Comparison of ENCODE assay signal across 1 cellular context in the genomic region with DNA sequence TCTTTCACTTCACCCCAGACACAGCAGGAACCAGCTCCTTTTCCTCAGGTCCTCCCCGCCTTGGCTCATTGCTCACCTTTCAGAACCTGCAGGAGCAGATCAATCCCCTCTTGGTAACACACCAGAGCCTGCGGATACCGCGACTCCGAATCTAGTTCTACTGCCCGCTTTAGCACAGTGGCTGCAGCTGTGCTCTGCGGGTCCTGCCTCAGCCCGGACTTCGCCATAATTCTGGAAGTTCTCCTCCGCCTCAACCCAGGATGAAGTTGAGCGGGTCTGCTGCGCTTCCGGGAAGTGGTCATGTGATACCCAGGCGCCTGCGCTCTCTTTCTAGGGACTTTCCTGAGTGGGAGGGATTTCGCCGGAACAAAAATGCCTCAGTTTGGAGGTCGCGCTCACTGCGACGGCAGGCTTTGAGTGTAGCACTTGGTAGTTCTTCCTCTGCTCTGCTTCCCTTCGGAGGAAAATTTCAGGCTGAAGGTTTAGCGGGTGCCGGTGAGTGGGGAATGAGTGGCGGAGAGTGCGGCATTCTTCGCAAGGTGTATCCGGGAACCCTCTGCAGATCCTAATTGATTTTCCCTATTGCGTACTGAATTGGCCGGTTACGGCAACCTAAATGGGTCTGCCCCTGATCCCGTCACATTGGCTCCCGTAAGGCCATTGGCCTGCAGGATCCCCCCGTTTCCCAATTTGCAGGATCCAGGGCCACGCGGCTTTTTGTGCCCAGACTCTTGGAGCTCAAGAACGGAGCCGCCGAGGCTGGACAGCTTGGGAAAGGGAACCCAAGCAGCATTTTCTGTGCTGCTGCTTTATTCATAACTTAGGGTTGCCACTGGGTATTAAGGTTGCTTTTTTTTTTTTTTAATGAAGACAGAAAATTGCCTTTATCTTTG.
A peak's percentile ranks its signal among the peaks of the same experiment; 100 is the strongest.
TF ChIP-seq lines count a peak whose summit lies in the region.

A gene (minus strand): TSS at position 304 of the 893 bp plus-strand sequence. CDS start 77 bp downstream, at position 227.
A gene (plus strand): TSS at position 430 of the 893 bp plus-strand sequence. CDS start 5,020 bp downstream, outside the sequence.

TF ChIP-seq in HepG2, 621 proteins besides CTCF, POLR2A, EP300 and RAD21 (continued from another document and continues in another):
- no peak for TF ChIP-seq HNRNPH1 (optimal IDR thresholded peaks at IDR 0.05; ENCODE audit: low read depth, low read length)
- TF ChIP-seq MIXL1 (CRISPR knock-in tag; IDR thresholded peaks at IDR 0.05), result peak; percentile 94
- TF ChIP-seq TCF7 (IDR thresholded peaks at IDR 0.05; ENCODE audit: low read depth), result no peak; the same call in 1 of the 2 replicates
- no peak for TF ChIP-seq ZNF720 (CRISPR knock-in tag; IDR thresholded peaks at IDR 0.05)
- no peak for TF ChIP-seq CENPT (CRISPR knock-in tag; IDR thresholded peaks at IDR 0.05; ENCODE audit: low read depth)
- TF ChIP-seq ZNF484 (CRISPR knock-in tag; IDR thresholded peaks at IDR 0.05; ENCODE audit: borderline replicate concordance, low read depth), result peak; percentile 80; the same call in 1 of the 2 replicates
- TF ChIP-seq, protein P1, sequence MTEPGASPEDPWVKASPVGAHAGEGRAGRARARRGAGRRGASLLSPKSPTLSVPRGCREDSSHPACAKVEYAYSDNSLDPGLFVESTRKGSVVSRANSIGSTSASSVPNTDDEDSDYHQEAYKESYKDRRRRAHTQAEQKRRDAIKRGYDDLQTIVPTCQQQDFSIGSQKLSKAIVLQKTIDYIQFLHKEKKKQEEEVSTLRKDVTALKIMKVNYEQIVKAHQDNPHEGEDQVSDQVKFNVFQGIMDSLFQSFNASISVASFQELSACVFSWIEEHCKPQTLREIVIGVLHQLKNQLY (CRISPR knock-in tag; IDR thresholded peaks at IDR 0.05), result peak; percentile 55; the same call in 1 of the 2 replicates
- TF ChIP-seq, protein P2, sequence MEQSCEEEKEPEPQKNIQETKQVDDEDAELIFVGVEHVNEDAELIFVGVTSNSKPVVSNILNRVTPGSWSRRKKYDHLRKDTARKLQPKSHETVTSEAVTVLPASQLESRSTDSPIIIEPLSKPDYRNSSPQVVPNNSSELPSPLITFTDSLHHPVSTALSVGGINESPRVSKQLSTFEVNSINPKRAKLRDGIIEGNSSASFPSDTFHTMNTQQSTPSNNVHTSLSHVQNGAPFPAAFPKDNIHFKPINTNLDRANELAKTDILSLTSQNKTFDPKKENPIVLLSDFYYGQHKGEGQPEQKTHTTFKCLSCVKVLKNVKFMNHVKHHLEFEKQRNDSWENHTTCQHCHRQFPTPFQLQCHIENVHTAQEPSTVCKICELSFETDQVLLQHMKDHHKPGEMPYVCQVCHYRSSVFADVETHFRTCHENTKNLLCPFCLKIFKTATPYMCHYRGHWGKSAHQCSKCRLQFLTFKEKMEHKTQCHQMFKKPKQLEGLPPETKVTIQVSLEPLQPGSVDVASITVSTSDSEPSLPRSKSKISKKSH (CRISPR knock-in tag; IDR thresholded peaks at IDR 0.05; ENCODE audit: borderline replicate concordance), result peak; percentile 79; the same call in 1 of the 2 replicates
- peak; percentile 99 for TF ChIP-seq ZNF619 (CRISPR knock-in tag; IDR thresholded peaks at IDR 0.05)
- TF ChIP-seq ZNF3 (CRISPR knock-in tag; IDR thresholded peaks at IDR 0.05), result no peak
- peak; percentile 87; the same call in 1 of the 2 replicates for TF ChIP-seq DMAP1 (CRISPR knock-in tag; IDR thresholded peaks at IDR 0.05)
- TF ChIP-seq MXD4 (CRISPR knock-in tag; IDR thresholded peaks at IDR 0.05), result peak; percentile 94
- TF ChIP-seq SNRNP70 (IDR thresholded peaks at IDR 0.05; ENCODE audit: low read depth, low read length), result no peak
- peak; percentile 95 for TF ChIP-seq ZNF792 (CRISPR knock-in tag; IDR thresholded peaks at IDR 0.05)
- peak; percentile 96 for TF ChIP-seq RFXAP (CRISPR knock-in tag; IDR thresholded peaks at IDR 0.05; ENCODE audit: borderline replicate concordance)
- no peak for TF ChIP-seq ZNF10 (CRISPR knock-in tag; IDR thresholded peaks at IDR 0.05; ENCODE audit: borderline replicate concordance, low read depth)
- TF ChIP-seq, protein P3, sequence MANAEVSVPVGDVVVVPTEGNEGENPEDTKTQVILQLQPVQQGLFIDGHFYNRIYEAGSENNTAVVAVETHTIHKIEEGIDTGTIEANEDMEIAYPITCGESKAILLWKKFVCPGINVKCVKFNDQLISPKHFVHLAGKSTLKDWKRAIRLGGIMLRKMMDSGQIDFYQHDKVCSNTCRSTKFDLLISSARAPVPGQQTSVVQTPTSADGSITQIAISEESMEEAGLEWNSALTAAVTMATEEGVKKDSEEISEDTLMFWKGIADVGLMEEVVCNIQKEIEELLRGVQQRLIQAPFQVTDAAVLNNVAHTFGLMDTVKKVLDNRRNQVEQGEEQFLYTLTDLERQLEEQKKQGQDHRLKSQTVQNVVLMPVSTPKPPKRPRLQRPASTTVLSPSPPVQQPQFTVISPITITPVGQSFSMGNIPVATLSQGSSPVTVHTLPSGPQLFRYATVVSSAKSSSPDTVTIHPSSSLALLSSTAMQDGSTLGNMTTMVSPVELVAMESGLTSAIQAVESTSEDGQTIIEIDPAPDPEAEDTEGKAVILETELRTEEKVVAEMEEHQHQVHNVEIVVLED (CRISPR knock-in tag; IDR thresholded peaks at IDR 0.05; ENCODE audit: borderline replicate concordance), result peak; percentile 93
- 0 out of 2 replicates have a peak, but pooled peaks have one; percentile 71 for TF ChIP-seq ZNF713 (CRISPR knock-in tag; IDR thresholded peaks at IDR 0.05)
- TF ChIP-seq, protein P4, sequence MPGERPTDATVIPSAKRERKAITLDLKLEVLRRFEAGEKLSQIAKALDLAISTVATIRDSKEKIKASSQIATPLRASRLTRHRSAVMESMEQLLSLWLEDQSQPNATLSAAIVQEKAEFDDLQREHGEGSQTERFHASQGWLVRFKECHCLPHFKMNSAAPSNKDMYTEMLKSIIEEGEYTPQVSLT (CRISPR knock-in tag; IDR thresholded peaks at IDR 0.05; ENCODE audit: borderline replicate concordance, low read depth), result no peak
- TF ChIP-seq ZNF235 (CRISPR knock-in tag; IDR thresholded peaks at IDR 0.05; ENCODE audit: borderline replicate concordance), result no peak
- TF ChIP-seq ZBTB7A (CRISPR knock-in tag; IDR thresholded peaks at IDR 0.05), result peak; percentile 90
- peak; percentile 99 for TF ChIP-seq ZNF274 (CRISPR knock-in tag; IDR thresholded peaks at IDR 0.05)
- TF ChIP-seq, protein P5, sequence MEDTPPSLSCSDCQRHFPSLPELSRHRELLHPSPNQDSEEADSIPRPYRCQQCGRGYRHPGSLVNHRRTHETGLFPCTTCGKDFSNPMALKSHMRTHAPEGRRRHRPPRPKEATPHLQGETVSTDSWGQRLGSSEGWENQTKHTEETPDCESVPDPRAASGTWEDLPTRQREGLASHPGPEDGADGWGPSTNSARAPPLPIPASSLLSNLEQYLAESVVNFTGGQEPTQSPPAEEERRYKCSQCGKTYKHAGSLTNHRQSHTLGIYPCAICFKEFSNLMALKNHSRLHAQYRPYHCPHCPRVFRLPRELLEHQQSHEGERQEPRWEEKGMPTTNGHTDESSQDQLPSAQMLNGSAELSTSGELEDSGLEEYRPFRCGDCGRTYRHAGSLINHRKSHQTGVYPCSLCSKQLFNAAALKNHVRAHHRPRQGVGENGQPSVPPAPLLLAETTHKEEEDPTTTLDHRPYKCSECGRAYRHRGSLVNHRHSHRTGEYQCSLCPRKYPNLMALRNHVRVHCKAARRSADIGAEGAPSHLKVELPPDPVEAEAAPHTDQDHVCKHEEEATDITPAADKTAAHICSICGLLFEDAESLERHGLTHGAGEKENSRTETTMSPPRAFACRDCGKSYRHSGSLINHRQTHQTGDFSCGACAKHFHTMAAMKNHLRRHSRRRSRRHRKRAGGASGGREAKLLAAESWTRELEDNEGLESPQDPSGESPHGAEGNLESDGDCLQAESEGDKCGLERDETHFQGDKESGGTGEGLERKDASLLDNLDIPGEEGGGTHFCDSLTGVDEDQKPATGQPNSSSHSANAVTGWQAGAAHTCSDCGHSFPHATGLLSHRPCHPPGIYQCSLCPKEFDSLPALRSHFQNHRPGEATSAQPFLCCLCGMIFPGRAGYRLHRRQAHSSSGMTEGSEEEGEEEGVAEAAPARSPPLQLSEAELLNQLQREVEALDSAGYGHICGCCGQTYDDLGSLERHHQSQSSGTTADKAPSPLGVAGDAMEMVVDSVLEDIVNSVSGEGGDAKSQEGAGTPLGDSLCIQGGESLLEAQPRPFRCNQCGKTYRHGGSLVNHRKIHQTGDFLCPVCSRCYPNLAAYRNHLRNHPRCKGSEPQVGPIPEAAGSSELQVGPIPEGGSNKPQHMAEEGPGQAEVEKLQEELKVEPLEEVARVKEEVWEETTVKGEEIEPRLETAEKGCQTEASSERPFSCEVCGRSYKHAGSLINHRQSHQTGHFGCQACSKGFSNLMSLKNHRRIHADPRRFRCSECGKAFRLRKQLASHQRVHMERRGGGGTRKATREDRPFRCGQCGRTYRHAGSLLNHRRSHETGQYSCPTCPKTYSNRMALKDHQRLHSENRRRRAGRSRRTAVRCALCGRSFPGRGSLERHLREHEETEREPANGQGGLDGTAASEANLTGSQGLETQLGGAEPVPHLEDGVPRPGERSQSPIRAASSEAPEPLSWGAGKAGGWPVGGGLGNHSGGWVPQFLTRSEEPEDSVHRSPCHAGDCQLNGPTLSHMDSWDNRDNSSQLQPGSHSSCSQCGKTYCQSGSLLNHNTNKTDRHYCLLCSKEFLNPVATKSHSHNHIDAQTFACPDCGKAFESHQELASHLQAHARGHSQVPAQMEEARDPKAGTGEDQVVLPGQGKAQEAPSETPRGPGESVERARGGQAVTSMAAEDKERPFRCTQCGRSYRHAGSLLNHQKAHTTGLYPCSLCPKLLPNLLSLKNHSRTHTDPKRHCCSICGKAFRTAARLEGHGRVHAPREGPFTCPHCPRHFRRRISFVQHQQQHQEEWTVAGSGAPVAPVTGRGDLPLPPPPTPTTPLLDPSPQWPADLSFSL (CRISPR knock-in tag; IDR thresholded peaks at IDR 0.05), result 0 out of 2 replicates have a peak, but pooled peaks have one; percentile 17
- TF ChIP-seq MAFG (CRISPR knock-in tag; IDR thresholded peaks at IDR 0.05), result no peak
- TF ChIP-seq ZNF251 (CRISPR knock-in tag; IDR thresholded peaks at IDR 0.05), result 0 out of 2 replicates have a peak, but pooled peaks have one; percentile 74
- peak; percentile 99 for TF ChIP-seq ZSCAN9 (CRISPR knock-in tag; IDR thresholded peaks at IDR 0.05; ENCODE audit: borderline replicate concordance)
- TF ChIP-seq ZKSCAN1 (IDR thresholded peaks at IDR 0.05; ENCODE audit: low read length), result peak; percentile 83
- peak; percentile 31; the same call in 1 of the 2 replicates for TF ChIP-seq RCOR2 (CRISPR knock-in tag; IDR thresholded peaks at IDR 0.05)
- TF ChIP-seq HMGA1 (CRISPR knock-in tag; conservative IDR thresholded peaks at IDR 0.05), result no peak
- no peak for TF ChIP-seq MTF1 (CRISPR knock-in tag; IDR thresholded peaks at IDR 0.05)
- peak; percentile 98 for TF ChIP-seq KLF6 (CRISPR knock-in tag; IDR thresholded peaks at IDR 0.05)
- TF ChIP-seq ZIK1 (CRISPR knock-in tag; IDR thresholded peaks at IDR 0.05; ENCODE audit: borderline replicate concordance, low read depth), result peak; percentile 88
- peak; percentile 88; the same call in 1 of the 2 replicates for TF ChIP-seq SNAI1 (CRISPR knock-in tag; IDR thresholded peaks at IDR 0.05; ENCODE audit: borderline replicate concordance)
- TF ChIP-seq ZBTB42 (CRISPR knock-in tag; IDR thresholded peaks at IDR 0.05), result no peak
- TF ChIP-seq ZKSCAN8 (CRISPR knock-in tag; IDR thresholded peaks at IDR 0.05; ENCODE audit: borderline replicate concordance), result peak; percentile 92
- peak; percentile 98 for TF ChIP-seq POGZ (CRISPR knock-in tag; IDR thresholded peaks at IDR 0.05)
- TF ChIP-seq, protein P6, sequence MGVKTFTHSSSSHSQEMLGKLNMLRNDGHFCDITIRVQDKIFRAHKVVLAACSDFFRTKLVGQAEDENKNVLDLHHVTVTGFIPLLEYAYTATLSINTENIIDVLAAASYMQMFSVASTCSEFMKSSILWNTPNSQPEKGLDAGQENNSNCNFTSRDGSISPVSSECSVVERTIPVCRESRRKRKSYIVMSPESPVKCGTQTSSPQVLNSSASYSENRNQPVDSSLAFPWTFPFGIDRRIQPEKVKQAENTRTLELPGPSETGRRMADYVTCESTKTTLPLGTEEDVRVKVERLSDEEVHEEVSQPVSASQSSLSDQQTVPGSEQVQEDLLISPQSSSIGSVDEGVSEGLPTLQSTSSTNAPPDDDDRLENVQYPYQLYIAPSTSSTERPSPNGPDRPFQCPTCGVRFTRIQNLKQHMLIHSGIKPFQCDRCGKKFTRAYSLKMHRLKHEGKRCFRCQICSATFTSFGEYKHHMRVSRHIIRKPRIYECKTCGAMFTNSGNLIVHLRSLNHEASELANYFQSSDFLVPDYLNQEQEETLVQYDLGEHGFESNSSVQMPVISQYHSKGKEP (CRISPR knock-in tag; IDR thresholded peaks at IDR 0.05), result 0 out of 2 replicates have a peak, but pooled peaks have one; percentile 76
- TF ChIP-seq ZNF790 (CRISPR knock-in tag; IDR thresholded peaks at IDR 0.05; ENCODE audit: borderline replicate concordance), result peak; percentile 74; the same call in 1 of the 2 replicates
- peak; percentile 96 for TF ChIP-seq ZNF431 (CRISPR knock-in tag; IDR thresholded peaks at IDR 0.05; ENCODE audit: borderline replicate concordance, low read depth)
- peak; percentile 97 for TF ChIP-seq DNMT1 (CRISPR knock-in tag; IDR thresholded peaks at IDR 0.05)
- TF ChIP-seq, protein P7, sequence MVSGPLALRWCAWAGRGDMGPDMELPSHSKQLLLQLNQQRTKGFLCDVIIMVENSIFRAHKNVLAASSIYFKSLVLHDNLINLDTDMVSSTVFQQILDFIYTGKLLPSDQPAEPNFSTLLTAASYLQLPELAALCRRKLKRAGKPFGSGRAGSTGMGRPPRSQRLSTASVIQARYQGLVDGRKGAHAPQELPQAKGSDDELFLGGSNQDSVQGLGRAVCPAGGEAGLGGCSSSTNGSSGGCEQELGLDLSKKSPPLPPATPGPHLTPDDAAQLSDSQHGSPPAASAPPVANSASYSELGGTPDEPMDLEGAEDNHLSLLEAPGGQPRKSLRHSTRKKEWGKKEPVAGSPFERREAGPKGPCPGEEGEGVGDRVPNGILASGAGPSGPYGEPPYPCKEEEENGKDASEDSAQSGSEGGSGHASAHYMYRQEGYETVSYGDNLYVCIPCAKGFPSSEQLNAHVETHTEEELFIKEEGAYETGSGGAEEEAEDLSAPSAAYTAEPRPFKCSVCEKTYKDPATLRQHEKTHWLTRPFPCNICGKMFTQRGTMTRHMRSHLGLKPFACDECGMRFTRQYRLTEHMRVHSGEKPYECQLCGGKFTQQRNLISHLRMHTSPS (CRISPR knock-in tag; IDR thresholded peaks at IDR 0.05; ENCODE audit: low read depth), result peak; percentile 66; the same call in 1 of the 2 replicates
- peak; percentile 32; the same call in 1 of the 2 replicates for TF ChIP-seq FOXM1 (CRISPR knock-in tag; IDR thresholded peaks at IDR 0.05)
- peak; percentile 95 for TF ChIP-seq ZNF225 (CRISPR knock-in tag; IDR thresholded peaks at IDR 0.05)
- TF ChIP-seq, protein P8, sequence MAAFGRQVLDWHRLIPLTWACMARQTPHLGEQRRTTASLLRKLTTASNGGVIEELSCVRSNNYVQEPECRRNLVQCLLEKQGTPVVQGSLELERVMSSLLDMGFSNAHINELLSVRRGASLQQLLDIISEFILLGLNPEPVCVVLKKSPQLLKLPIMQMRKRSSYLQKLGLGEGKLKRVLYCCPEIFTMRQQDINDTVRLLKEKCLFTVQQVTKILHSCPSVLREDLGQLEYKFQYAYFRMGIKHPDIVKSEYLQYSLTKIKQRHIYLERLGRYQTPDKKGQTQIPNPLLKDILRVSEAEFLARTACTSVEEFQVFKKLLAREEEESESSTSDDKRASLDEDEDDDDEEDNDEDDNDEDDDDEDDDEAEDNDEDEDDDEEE (CRISPR knock-in tag; IDR thresholded peaks at IDR 0.05), result peak; percentile 91
- TF ChIP-seq, protein P9, sequence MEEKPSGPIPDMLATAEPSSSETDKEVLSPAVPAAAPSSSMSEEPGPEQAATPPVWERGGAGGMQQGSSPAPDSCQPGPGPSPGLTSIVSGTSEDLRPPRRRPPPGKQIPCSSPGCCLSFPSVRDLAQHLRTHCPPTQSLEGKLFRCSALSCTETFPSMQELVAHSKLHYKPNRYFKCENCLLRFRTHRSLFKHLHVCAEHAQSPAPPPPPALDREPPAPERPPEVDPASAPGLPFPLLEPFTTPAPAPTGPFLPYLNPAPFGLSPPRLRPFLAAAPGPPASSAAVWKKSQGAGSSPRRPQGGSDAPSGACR (CRISPR knock-in tag; IDR thresholded peaks at IDR 0.05), result peak; percentile 85; the same call in 1 of the 2 replicates
